11 cellular contexts compared by ENCODE assay signal in the genomic region with DNA sequence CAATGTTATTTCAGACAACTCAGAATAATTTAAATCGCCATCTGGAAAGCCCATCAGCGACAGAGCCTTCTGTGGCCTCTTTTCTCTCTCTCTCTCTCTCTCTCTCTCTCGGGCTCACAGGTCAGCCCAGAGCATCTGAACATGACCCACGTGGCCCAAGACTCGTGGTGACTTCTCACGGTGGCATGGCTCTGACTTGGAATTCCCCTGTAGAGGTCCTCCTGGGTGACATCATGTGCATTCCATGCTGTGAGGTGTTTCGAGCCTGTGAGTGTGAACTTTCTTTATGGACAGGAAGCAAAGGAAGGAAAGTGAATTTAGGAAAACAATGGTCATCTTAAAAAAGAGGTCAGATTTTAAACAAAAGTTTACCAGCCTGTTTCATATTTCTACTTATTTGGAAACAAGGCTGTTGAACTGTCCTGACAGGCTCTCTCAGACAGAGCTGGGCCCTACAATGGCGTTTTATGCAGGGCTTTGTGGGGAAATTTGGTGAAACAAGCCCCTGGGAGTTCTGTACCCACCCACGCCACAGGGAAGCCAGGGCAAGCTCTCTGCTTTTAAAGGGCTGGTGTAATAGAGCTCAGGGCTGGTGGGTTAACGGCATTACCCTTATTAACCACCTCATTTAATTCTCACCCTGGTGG.
DNase-seq lines count a peak whose midpoint lies in the region; ATAC-seq, FAIRE-seq and TF ChIP-seq lines count a peak whose summit lies in the region.
"Had no signal": no experiment of that assay in that cellular context is flagged by ENCODE, and none has a peak within 500 bp of the region (broad histone marks: within the 10 kb centered on the region; RNA-seq: fewer than 3 reads in every experiment).

No MANE protein-coding gene starts in this region.

- FAIRE-seq in GM18507 (lab: Jason Lieb, UNC), result peak; percentile 70

- H3K27me3 ChIP-seq in PC-3 (ENCODE audit: low read length), result no peaks in the 10 kb centered on the region

- H3K79me2 ChIP-seq in PC-3 (ENCODE audit: low read length), result no peaks in the 10 kb centered on the region

- H3K36me3 ChIP-seq in PC-3 (ENCODE audit: low read depth, low read length), result no peaks in the 10 kb centered on the region

- no peaks in the 10 kb centered on the region for H3K4me1 ChIP-seq in PC-3 (ENCODE audit: insufficient read depth, low read length)

- H3K9me2 ChIP-seq in PC-3 (replicated peaks; ENCODE audit: low read length), result no peaks in the 10 kb centered on the region

- no peak overlapping the region for H3K4me2 ChIP-seq in PC-3 (ENCODE audit: low read length)

- H3K4me1 Mint-ChIP-seq in immature natural killer cell, result no peaks in the 10 kb centered on the region

- H3K4me3 ChIP-seq in PC-3 (ENCODE audit: low read length), result no peak overlapping the region

- peaks cover 5 to 11% (median 8%) of the 10 kb centered on the region in 3 donors for H3K27me3 Mint-ChIP-seq in immature natural killer cell (ENCODE audit: low read depth in 3 of 3)
- H3K27me3 Mint-ChIP-seq: stimulated activated naive CD8-positive, alpha-beta T cell treated with anti-CD3 and anti-CD28 coated beads, Interleukin-15, Interleukin-2, amounts not matched to agents 100 ng/mL and 50 ng/mL, for 24 hours had no signal

- H4K20me1 ChIP-seq in PC-3 (ENCODE audit: low read length), result no peaks in the 10 kb centered on the region

- no peak overlapping the region for H3K9ac ChIP-seq in PC-3 (ENCODE audit: low read length)

- H3K36me3 Mint-ChIP-seq in immature natural killer cell, result no peaks in the 10 kb centered on the region
- H3K36me3 Mint-ChIP-seq: brain had no signal

- no peaks in the 10 kb centered on the region for H3K9me3 ChIP-seq in PC-3 (ENCODE audit: low read length)

- CTCF ChIA-PET in PC-3 (lab: Charles Lee), result no interaction called here

- POLR2A ChIA-PET in PC-3 (lab: Charles Lee; ENCODE audit: unreplicated experiment), result no interaction called here

- intact Hi-C loops in PC-3 (cut with micrococcal nuclease), result no loop called here

- no peak overlapping the region for H3K4me3 Mint-ChIP-seq in immature natural killer cell
- H3K4me3 Mint-ChIP-seq: brain; stimulated activated naive CD8-positive, alpha-beta T cell treated with anti-CD3 and anti-CD28 coated beads, Interleukin-15, Interleukin-2, amounts not matched to agents 100 ng/mL and 50 ng/mL, for 24 hours had no signal

- no peak for TF ChIP-seq CTCF in PC-3 (conservative IDR thresholded peaks at IDR 0.05; ENCODE audit: low read depth, low read length)
- TF ChIP-seq CTCF in omental fat pad (IDR thresholded peaks at IDR 0.05), result no peak

- H3F3A ChIP-seq in PC-3 (ENCODE audit: low read length, unreplicated experiment), result no peaks in the 10 kb centered on the region

- H3K9me3 Mint-ChIP-seq in immature natural killer cell, result no peaks in the 10 kb centered on the region
- H3K9me3 Mint-ChIP-seq: brain; stimulated activated naive CD8-positive, alpha-beta T cell treated with anti-CD3 and anti-CD28 coated beads, Interleukin-15, Interleukin-2, amounts not matched to agents 100 ng/mL and 50 ng/mL, for 24 hours had no signal

- no TSS peak for BruUV-seq in PC-3 (replicated peaks; lab: Mats Ljungman, UMichigan)

- H2AFZ ChIP-seq in PC-3 (ENCODE audit: low read length), result no peak overlapping the region

- H3K27ac Mint-ChIP-seq in immature natural killer cell, result no peak overlapping the region
- H3K27ac Mint-ChIP-seq: stimulated activated naive CD8-positive, alpha-beta T cell treated with anti-CD3 and anti-CD28 coated beads, Interleukin-15, Interleukin-2, amounts not matched to agents 100 ng/mL and 50 ng/mL, for 24 hours had no signal

- peak; percentile 37 for ATAC-seq in HG02623 (IDR thresholded peaks at IDR 0.05; ENCODE audit: unreplicated experiment)
- ATAC-seq in PC-3, result no peak
- ATAC-seq in omental fat pad (ENCODE audit: low FRiP score), result no peak

- no peak overlapping the region for H3K27ac ChIP-seq in PC-3 (ENCODE audit: low read length)

- DNase-seq in GM18507 (ENCODE audit: extremely low spot score, insufficient read length, low read depth), result peak; percentile 30
- peak; percentile 25 for DNase-seq in PC-3
- peak; percentile 91 to 96 for DNase-seq in lung microvascular endothelial cell (ENCODE audit: low read depth in 2 of 2)
- no peak for DNase-seq in NCI-H69 (lab: John Stamatoyannopoulos, UW)
- DNase-seq in immature natural killer cell, result no peak
- DNase-seq in NCI-H2081 treated with DMSO at 0.1 percent for 48 hours (lab: John Stamatoyannopoulos, UW), result no peak
- DNase-seq in omental fat pad (ENCODE audit: low spot score), result no peak
- DNase-seq: COR-L47 had no signal

Comparison
In these comparisons a context has a peak if more than half of its experiments do, and no peak if none do; other contexts are left out.
1. DNase-seq: peak in GM18507 (single experiment), PC-3 (single experiment) and lung microvascular endothelial cell (2 of 2); none in NCI-H69 (single experiment), immature natural killer cell (0 of 3), NCI-H2081 treated with DMSO at 0.1 percent for 48 hours (single experiment) and omental fat pad (single experiment).